Comparison of ENCODE assay signal across 8 cellular contexts in genomic region chr17:60678118-60678444, GRCh38. TPM values are rescaled to one million over a fixed set of nuclear protein-coding genes. Genes with fewer than 3 reads are reported as not detected.
DNase-seq lines count a peak whose midpoint lies in the region; ATAC-seq, FAIRE-seq and TF ChIP-seq lines count a peak whose summit lies in the region.

No MANE protein-coding gene starts in this region.

- ATAC-seq in left cardiac atrium (no peak), lower lobe of right lung (no peak), HG03045 (IDR thresholded peaks at IDR 0.05; ENCODE audit: unreplicated experiment) (no peak)

- TF ChIP-seq POLR2A in vagina (IDR thresholded peaks at IDR 0.05), result no peak

- TF ChIP-seq CTCF in right atrium auricular region (IDR thresholded peaks at IDR 0.05) (no peak), astrocyte of the spinal cord (IDR thresholded peaks at IDR 0.05; ENCODE audit: low read depth, low read length) (no peak), lower lobe of right lung (IDR thresholded peaks at IDR 0.05) (no peak), vagina (IDR thresholded peaks at IDR 0.05) (no peak)

- DNase-seq in right atrium auricular region (ENCODE audit: low spot score) (no peak), left cardiac atrium (no peak), astrocyte of the spinal cord (ENCODE audit: low read depth, low spot score) (no peak), lower lobe of right lung (no peak), vagina (ENCODE audit: extremely low spot score in 2 of 2) (no peak), AG08395 (ENCODE audit: low spot score) (no peak), GM19239 (ENCODE audit: insufficient read length, low spot score) (no peak)

- H3K4me3 ChIP-seq in right atrium auricular region (peak overlapping the region; percentile 67 to 92), astrocyte of the spinal cord (ENCODE audit: low read depth, low read length) (peak overlapping the region; percentile 82), lower lobe of right lung (peak overlapping the region; percentile 86), vagina (peak overlapping the region; percentile 73 to 99)

- H3K27ac ChIP-seq in right atrium auricular region, result peak overlapping the region; percentile 64 to 86
- peak overlapping the region; percentile 82 for H3K27ac ChIP-seq in lower lobe of right lung
- peak overlapping the region; percentile 90 for H3K27ac ChIP-seq in vagina

- H3K9me3 ChIP-seq in right atrium auricular region (no peaks in the 10 kb centered on the region), lower lobe of right lung (no peaks in the 10 kb centered on the region), vagina (no peaks in the 10 kb centered on the region)

- intact Hi-C loops in left cardiac atrium (cut with DNase I) (no loop called here), lower lobe of right lung (cut with DNase I) (no loop called here), vagina (cut with DNase I) (no loop called here)

- peaks cover 0 to 14% of the 10 kb centered on the region in 2 donors for H3K4me1 ChIP-seq in right atrium auricular region
- H3K4me1 ChIP-seq in lower lobe of right lung, result peaks cover 17% of the 10 kb centered on the region
- peaks cover 15% of the 10 kb centered on the region for H3K4me1 ChIP-seq in vagina

- in situ Hi-C loops in astrocyte of the spinal cord (cut with HindIII; ENCODE audit: low sequenced_read_pairs), result no loop called here

- H3K36me3 ChIP-seq in right atrium auricular region (no peaks in the 10 kb centered on the region), lower lobe of right lung (peaks cover 23% of the 10 kb centered on the region), vagina (peaks cover 0 to 3% of the 10 kb centered on the region in 2 donors)

- no peaks in the 10 kb centered on the region for H3K27me3 ChIP-seq in right atrium auricular region
- H3K27me3 ChIP-seq in lower lobe of right lung (ENCODE audit: low read depth), result no peaks in the 10 kb centered on the region
- no peaks in the 10 kb centered on the region for H3K27me3 ChIP-seq in vagina

- no peak for FAIRE-seq in GM19239 (lab: Jason Lieb, UNC)

RNA-seq across cellular contexts. Expression of gene BCAS3, which starts 0.4 kb away (rescaled TPM):
- 10 to 100 TPM; 12.0 to 15.6 TPM for total RNA-seq in right atrium auricular region
- 10 to 100 TPM; 14.7 to 17.5 TPM for total RNA-seq in left cardiac atrium
- 29.6 TPM for total RNA-seq in lower lobe of right lung
- 33.1 TPM for total RNA-seq in vagina
